Comparison of ENCODE assay signal across 8 cellular contexts in the genomic region with DNA sequence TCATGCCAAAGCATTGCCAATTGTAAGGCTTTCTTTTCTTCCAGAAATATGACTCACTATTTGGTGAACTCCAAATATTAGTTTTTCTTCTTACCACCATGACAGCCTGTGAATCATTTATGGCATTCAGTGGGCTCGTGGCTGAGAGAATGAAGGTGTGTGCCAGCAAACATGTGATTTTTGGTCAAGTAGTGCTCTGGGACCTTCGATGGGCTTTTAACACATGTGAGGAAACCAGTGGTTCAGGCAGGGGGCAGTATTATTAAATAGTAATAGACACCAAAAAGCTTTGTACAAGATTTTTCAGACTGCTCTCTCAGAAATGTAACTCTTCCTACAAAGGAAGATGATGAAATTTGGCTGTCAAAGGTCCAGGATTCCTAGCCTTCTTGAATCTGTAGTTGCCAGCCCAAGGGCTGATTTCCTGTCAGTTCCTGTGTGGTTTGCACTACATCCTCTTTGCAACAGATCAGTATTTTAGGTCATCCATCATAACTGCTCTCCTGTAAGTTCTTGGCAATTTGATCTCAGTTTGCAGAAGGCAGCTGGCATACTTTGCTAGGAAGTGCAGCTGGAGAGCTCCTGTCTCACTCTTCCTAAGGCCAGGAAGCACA.
DNase-seq lines count a peak whose midpoint lies in the region; ATAC-seq and TF ChIP-seq lines count a peak whose summit lies in the region.

No MANE protein-coding gene starts in this region.

- H3K36me3 Mint-ChIP-seq in progenitor cell of endocrine pancreas (ENCODE audit: insufficient read depth) (no peaks in the 10 kb centered on the region), nephron progenitor cell (ENCODE audit: low read depth) (peaks cover 18% of the 10 kb centered on the region)

- H3K27me3 Mint-ChIP-seq in progenitor cell of endocrine pancreas (no peaks in the 10 kb centered on the region), nephron progenitor cell (ENCODE audit: low read depth, poor library complexity) (peaks cover 3% of the 10 kb centered on the region)

- peak; percentile 41 for TF ChIP-seq CTCF in fibroblast of villous mesenchyme (IDR thresholded peaks at IDR 0.05; ENCODE audit: insufficient read depth, low read depth, low read length)
- TF ChIP-seq CTCF in progenitor cell of endocrine pancreas (IDR thresholded peaks at IDR 0.05; ENCODE audit: unreplicated experiment) = no peak
- no peak for TF ChIP-seq CTCF in nephron progenitor cell (IDR thresholded peaks at IDR 0.05)

- ATAC-seq in GM21360 (IDR thresholded peaks at IDR 0.05; ENCODE audit: unreplicated experiment) = no peak

- DNase-seq in NCI-H82 (lab: John Stamatoyannopoulos, UW) (peak; percentile 31), NCI-H82 treated with DMSO at 0.1 percent for 48 hours (lab: John Stamatoyannopoulos, UW; ENCODE audit: unreplicated experiment) (no peak), NCI-H2171 (lab: John Stamatoyannopoulos, UW) (peak; percentile 15), activated T-cell treated with anti-CD3 and anti-CD28 coated beads for 4 hours (peak; percentile 19), fibroblast of villous mesenchyme (ENCODE audit: low read depth) (peak; percentile 95), progenitor cell of endocrine pancreas (ENCODE audit: low spot score, unreplicated experiment) (no peak), nephron progenitor cell (no peak)

- H3K27ac Mint-ChIP-seq in progenitor cell of endocrine pancreas (peak overlapping the region; percentile 42), nephron progenitor cell (no peak overlapping the region)

- peaks cover 8% of the 10 kb centered on the region for H3K9me3 Mint-ChIP-seq in progenitor cell of endocrine pancreas (ENCODE audit: low read depth)
- H3K9me3 Mint-ChIP-seq in nephron progenitor cell = peaks cover 12% of the 10 kb centered on the region

- H3K4me3 Mint-ChIP-seq in progenitor cell of endocrine pancreas (ENCODE audit: low read depth) (no peak overlapping the region), nephron progenitor cell (no peak overlapping the region)

- H3K4me3 ChIP-seq in fibroblast of villous mesenchyme (ENCODE audit: low read depth, low read length) = no peak overlapping the region

- peaks cover 10% of the 10 kb centered on the region for H3K4me1 Mint-ChIP-seq in progenitor cell of endocrine pancreas (ENCODE audit: low read depth)
- peaks cover 12% of the 10 kb centered on the region for H3K4me1 Mint-ChIP-seq in nephron progenitor cell

Comparison
In these comparisons a context has a peak if more than half of its experiments do, and no peak if none do; other contexts are left out.
1. DNase-seq: peak in NCI-H82 (single experiment), NCI-H2171 (single experiment), activated T-cell treated with anti-CD3 and anti-CD28 coated beads for 4 hours (single experiment) and fibroblast of villous mesenchyme (single experiment); none in NCI-H82 treated with DMSO at 0.1 percent for 48 hours (single experiment), progenitor cell of endocrine pancreas (single experiment) and nephron progenitor cell (single experiment).